Comparison of ENCODE assay signal across 8 cellular contexts in the genomic region with DNA sequence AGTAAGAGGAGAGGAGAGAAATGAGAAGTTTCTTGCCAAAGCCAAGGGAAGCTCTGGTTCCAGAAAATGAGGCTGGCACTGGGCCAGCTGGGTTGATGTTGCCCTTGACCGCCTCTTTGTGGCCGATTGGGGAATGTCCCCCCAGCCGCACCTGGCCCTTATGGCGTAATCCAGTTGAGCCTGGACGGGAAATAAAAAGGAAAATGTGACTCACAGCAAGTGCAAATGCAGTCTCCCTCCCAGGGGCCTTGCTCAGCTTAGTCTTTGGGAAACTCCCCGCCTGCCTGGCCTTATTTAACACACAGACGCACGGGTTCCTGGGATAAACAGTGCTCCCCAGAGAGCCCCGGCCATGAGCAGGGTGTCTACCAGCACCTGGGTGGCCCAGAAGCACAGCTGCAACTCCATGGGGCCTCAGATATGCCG.
A peak's percentile ranks its signal among the peaks of the same experiment; 100 is the strongest.
DNase-seq lines count a peak whose midpoint lies in the region; ATAC-seq and TF ChIP-seq lines count a peak whose summit lies in the region.

No MANE protein-coding gene starts in this region.

- no peaks in the 10 kb centered on the region for H3K36me3 Mint-ChIP-seq in activated CD4-positive, alpha-beta memory T cell treated with anti-CD3 and anti-CD28 coated beads, Interleukin-2, amount 10 ng/mL, durations not matched to agents 7 days and 5 days (ENCODE audit: low read depth)

- POLR2A ChIA-PET in BJ (lab: Charles Lee): no interaction called here
- POLR2A ChIA-PET in activated CD4-positive, alpha-beta memory T cell treated with anti-CD3 and anti-CD28 coated beads, Interleukin-2, amount 10 ng/mL, durations not matched to agents 7 days and 5 days (lab: Charles Lee): no interaction called here

- no peak overlapping the region for H3K27ac Mint-ChIP-seq in activated CD4-positive, alpha-beta memory T cell treated with anti-CD3 and anti-CD28 coated beads, Interleukin-2, amount 10 ng/mL, durations not matched to agents 7 days and 5 days

- no peaks in the 10 kb centered on the region for H3K9me3 Mint-ChIP-seq in activated CD4-positive, alpha-beta memory T cell treated with anti-CD3 and anti-CD28 coated beads, Interleukin-2, amount 10 ng/mL, durations not matched to agents 7 days and 5 days

- DNase-seq in BJ (ENCODE audit: low read depth): peak; percentile 68
- peak; percentile 94 for DNase-seq in NAMALWA (ENCODE audit: low spot score)
- peak; percentile 40 for DNase-seq in activated CD4-positive, alpha-beta memory T cell treated with anti-CD3 and anti-CD28 coated beads, Interleukin-2, amount 10 ng/mL, durations not matched to agents 7 days and 5 days
- peak; percentile 76 for DNase-seq in Right ventricle myocardium inferior (ENCODE audit: missing footprints)
- DNase-seq in pulmonary artery endothelial cell (ENCODE audit: low read depth, low spot score): peak; percentile 89
- no peak for DNase-seq in NCI-H1694 treated with DMSO at 0.1 percent for 48 hours (lab: John Stamatoyannopoulos, UW)

- TF ChIP-seq CTCF in BJ (IDR thresholded peaks at IDR 0.05; ENCODE audit: insufficient read depth, low read depth, low read length): peak; percentile 56

- CTCF ChIA-PET in BJ (lab: Yijun Ruan, JAX): interaction anchor here (0.6 to 2.0 kb wide), 6 partner anchors 9 to 136 kb away, joined by 3 to 6 read pairs (median 4); no protein-coding TSS in a partner anchor
- CTCF ChIA-PET in activated CD4-positive, alpha-beta memory T cell treated with anti-CD3 and anti-CD28 coated beads, Interleukin-2, amount 10 ng/mL, durations not matched to agents 7 days and 5 days (lab: Charles Lee): no interaction called here

- intact Hi-C loops in Right ventricle myocardium inferior (cut with DNase I): loop anchor here (5.0 kb wide), 1 partner anchor 51 kb away; no protein-coding TSS in a partner anchor

- peaks cover 2% of the 10 kb centered on the region for H3K27me3 ChIP-seq in BJ (ENCODE audit: control insufficient read depth, insufficient read depth, low read length)

- H3K36me3 ChIP-seq in BJ (ENCODE audit: control insufficient read depth, insufficient read depth, low read length): no peaks in the 10 kb centered on the region

- peaks cover 10% of the 10 kb centered on the region for H3K27me3 Mint-ChIP-seq in activated CD4-positive, alpha-beta memory T cell treated with anti-CD3 and anti-CD28 coated beads, Interleukin-2, amount 10 ng/mL, durations not matched to agents 7 days and 5 days

- H3K4me1 Mint-ChIP-seq in activated CD4-positive, alpha-beta memory T cell treated with anti-CD3 and anti-CD28 coated beads, Interleukin-2, amount 10 ng/mL, durations not matched to agents 7 days and 5 days: peaks cover 6% of the 10 kb centered on the region

- ATAC-seq in GM18502 (IDR thresholded peaks at IDR 0.05; ENCODE audit: poor library complexity, unreplicated experiment) (peak; percentile 81), HG02759 (IDR thresholded peaks at IDR 0.05; ENCODE audit: unreplicated experiment) (peak; percentile 86), Right ventricle myocardium inferior (peak; percentile 96)

- H3K4me3 ChIP-seq in BJ (ENCODE audit: low read depth, low read length): no peak overlapping the region

- no peak overlapping the region for H3K4me3 Mint-ChIP-seq in activated CD4-positive, alpha-beta memory T cell treated with anti-CD3 and anti-CD28 coated beads, Interleukin-2, amount 10 ng/mL, durations not matched to agents 7 days and 5 days
